1 cellular context compared by ENCODE assay signal in the genomic region with DNA sequence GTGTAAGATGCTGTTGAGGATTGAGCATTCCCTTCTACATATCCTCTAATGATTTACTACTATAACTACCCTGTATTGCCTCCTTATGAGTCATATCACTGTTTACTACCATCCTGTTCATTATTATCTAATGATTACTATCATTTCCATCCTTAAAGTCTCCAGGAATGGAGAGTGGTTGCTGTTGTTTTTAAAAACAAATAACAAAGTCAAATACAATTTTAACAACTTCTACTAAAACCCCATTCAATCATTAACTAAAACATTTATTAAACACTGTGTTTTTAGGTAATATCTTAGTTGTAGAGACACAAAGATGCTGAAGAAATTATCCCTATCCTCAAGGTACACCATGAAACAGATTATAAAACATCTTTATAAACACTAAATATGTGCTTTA.
TF ChIP-seq lines count a peak whose summit lies in the region.

No MANE protein-coding gene starts in this region.

TF ChIP-seq in GM12878, 131 proteins besides CTCF, POLR2A, EP300 and RAD21 (continued from another document):
- TF ChIP-seq, protein P1, sequence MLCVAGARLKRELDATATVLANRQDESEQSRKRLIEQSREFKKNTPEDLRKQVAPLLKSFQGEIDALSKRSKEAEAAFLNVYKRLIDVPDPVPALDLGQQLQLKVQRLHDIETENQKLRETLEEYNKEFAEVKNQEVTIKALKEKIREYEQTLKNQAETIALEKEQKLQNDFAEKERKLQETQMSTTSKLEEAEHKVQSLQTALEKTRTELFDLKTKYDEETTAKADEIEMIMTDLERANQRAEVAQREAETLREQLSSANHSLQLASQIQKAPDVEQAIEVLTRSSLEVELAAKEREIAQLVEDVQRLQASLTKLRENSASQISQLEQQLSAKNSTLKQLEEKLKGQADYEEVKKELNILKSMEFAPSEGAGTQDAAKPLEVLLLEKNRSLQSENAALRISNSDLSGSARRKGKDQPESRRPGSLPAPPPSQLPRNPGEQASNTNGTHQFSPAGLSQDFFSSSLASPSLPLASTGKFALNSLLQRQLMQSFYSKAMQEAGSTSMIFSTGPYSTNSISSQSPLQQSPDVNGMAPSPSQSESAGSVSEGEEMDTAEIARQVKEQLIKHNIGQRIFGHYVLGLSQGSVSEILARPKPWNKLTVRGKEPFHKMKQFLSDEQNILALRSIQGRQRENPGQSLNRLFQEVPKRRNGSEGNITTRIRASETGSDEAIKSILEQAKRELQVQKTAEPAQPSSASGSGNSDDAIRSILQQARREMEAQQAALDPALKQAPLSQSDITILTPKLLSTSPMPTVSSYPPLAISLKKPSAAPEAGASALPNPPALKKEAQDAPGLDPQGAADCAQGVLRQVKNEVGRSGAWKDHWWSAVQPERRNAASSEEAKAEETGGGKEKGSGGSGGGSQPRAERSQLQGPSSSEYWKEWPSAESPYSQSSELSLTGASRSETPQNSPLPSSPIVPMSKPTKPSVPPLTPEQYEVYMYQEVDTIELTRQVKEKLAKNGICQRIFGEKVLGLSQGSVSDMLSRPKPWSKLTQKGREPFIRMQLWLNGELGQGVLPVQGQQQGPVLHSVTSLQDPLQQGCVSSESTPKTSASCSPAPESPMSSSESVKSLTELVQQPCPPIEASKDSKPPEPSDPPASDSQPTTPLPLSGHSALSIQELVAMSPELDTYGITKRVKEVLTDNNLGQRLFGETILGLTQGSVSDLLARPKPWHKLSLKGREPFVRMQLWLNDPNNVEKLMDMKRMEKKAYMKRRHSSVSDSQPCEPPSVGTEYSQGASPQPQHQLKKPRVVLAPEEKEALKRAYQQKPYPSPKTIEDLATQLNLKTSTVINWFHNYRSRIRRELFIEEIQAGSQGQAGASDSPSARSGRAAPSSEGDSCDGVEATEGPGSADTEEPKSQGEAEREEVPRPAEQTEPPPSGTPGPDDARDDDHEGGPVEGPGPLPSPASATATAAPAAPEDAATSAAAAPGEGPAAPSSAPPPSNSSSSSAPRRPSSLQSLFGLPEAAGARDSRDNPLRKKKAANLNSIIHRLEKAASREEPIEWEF (IDR thresholded peaks at IDR 0.05; ENCODE audit: insufficient replicate concordance, low read depth, low read length): no peak
- TF ChIP-seq KAT2A (conservative IDR thresholded peaks at IDR 0.05; ENCODE audit: control insufficient read depth, low read depth, low read length) (no peak), NFXL1 (IDR thresholded peaks at IDR 0.05; ENCODE audit: borderline replicate concordance) (peak; percentile 68; the same call in 1 of the 2 replicates)
